Comparison of ENCODE assay signal across 9 cellular contexts in genomic region chr16:30903596-30903995, GRCh38. TPM values are rescaled to one million over a fixed set of nuclear protein-coding genes. Genes with fewer than 3 reads are reported as not detected.
A peak's percentile ranks its signal among the peaks of the same experiment; 100 is the strongest.
DNase-seq lines count a peak whose midpoint lies in the region; ATAC-seq, FAIRE-seq and TF ChIP-seq lines count a peak whose summit lies in the region.
"Had no signal": no experiment of that assay in that cellular context is flagged by ENCODE, and none has a peak within 500 bp of the region (broad histone marks: within the 10 kb centered on the region; RNA-seq: fewer than 3 reads in every experiment).

No MANE protein-coding gene starts in this region.

- in situ Hi-C loops in HepG2 (cut with HindIII; ENCODE audit: extremely low pct_ligation_motif_present, low pct_unique_long_range_greater_than_20kb) = no loop called here

- H3K4me3 ChIP-seq in A549 (no peak overlapping the region), HepG2 (replicated peaks in 1 of 3; ENCODE audit: insufficient read depth in 1 of 3, low read depth in 2 of 3, low read length in 3 of 3) (no peak overlapping the region), PC-9 (no peak overlapping the region)

- no TSS peak for BruUV-seq in HepG2 (replicated peaks; lab: Mats Ljungman, UMichigan)
- BruUV-seq in PC-9 (replicated peaks; lab: Mats Ljungman, UMichigan) = no TSS peak

- no peaks in the 10 kb centered on the region for H3K36me3 ChIP-seq in KOPT-K1 (ENCODE audit: insufficient read depth, low read length)
- no peaks in the 10 kb centered on the region for H3K36me3 ChIP-seq in HepG2 (replicated peaks in 1 of 2; ENCODE audit: control insufficient read depth in 1 of 2, insufficient read depth in 2 of 2, low read length in 2 of 2)
- no peaks in the 10 kb centered on the region for H3K36me3 ChIP-seq in PC-9 (ENCODE audit: low read depth)

- no peak for TF ChIP-seq EP300 in A549 (IDR thresholded peaks at IDR 0.05)
- TF ChIP-seq EP300 in HepG2 (IDR thresholded peaks at IDR 0.05; ENCODE audit: low read depth in 2 of 2, low read length in 2 of 2) = no peak
- no peak for TF ChIP-seq EP300 in HepG2 (CRISPR knock-in tag; IDR thresholded peaks at IDR 0.05; ENCODE audit: borderline replicate concordance)

- H3K9me2 ChIP-seq in PC-9 (ENCODE audit: insufficient read depth) = no peaks in the 10 kb centered on the region

- ATAC-seq in A549 (no peak; a peak in 1 of 6 replicates), HepG2 (no peak), GM18517 (IDR thresholded peaks at IDR 0.05; ENCODE audit: unreplicated experiment) (no peak), HG03457 (IDR thresholded peaks at IDR 0.05; ENCODE audit: unreplicated experiment) (no peak)

- DNase-seq in A549 (ENCODE audit: low read depth in 1 of 2, low spot score in 1 of 2) = peak in 1 of 2 experiments; percentile 35
- peak; percentile 38 for DNase-seq in HepG2 (ENCODE audit: low spot score)
- DNase-seq in PC-9 = no peak
- DNase-seq in NCI-H1048 (lab: John Stamatoyannopoulos, UW) = no peak

- FAIRE-seq in A549 (lab: Jason Lieb, UNC) (no peak), HepG2 (lab: Jason Lieb, UNC) (no peak)
- FAIRE-seq: islet of Langerhans had no signal

- H3K27me3 ChIP-seq in HepG2 (ENCODE audit: control insufficient read depth in 1 of 2, insufficient read depth in 2 of 2, low read length in 2 of 2) (no peaks in the 10 kb centered on the region), PC-9 (ENCODE audit: insufficient read depth, low read depth) (no peaks in the 10 kb centered on the region)

- H3K27ac ChIP-seq in A549 = peak overlapping the region in 1 of 2 experiments; percentile 95; a peak in 3 of 6 replicates
- H3K27ac ChIP-seq in KOPT-K1 (ENCODE audit: low read depth, low read length, poor library complexity, severe bottlenecking) = peak overlapping the region; percentile 87
- peak overlapping the region; percentile 4 for H3K27ac ChIP-seq in adipose tissue (ENCODE audit: low read depth, low read length)
- H3K27ac ChIP-seq in HepG2 (ENCODE audit: extremely low read length, insufficient read depth, low read length) = no peak overlapping the region
- no peak overlapping the region for H3K27ac ChIP-seq in PC-9

- peak overlapping the region; percentile 51 for H2AFZ ChIP-seq in HepG2 (ENCODE audit: low read length)
- no peak overlapping the region for H2AFZ ChIP-seq in PC-9

- H3F3A ChIP-seq in PC-9 (ENCODE audit: insufficient read depth, low read depth) = peaks cover 39% of the 10 kb centered on the region; the same call in 1 of the 2 replicates

- no peak for TF ChIP-seq CTCF in A549 (IDR thresholded peaks at IDR 0.05)
- peak; percentile 2; the same call in 1 of the 2 replicates for TF ChIP-seq CTCF in HepG2 (CRISPR knock-in tag; IDR thresholded peaks at IDR 0.05)
- no peak for TF ChIP-seq CTCF in PC-9 (conservative IDR thresholded peaks at IDR 0.05)

- WGBS in A549 (ENCODE audit: missing lambda C conversion rate) = 91% methylated on average over 4 of the region's 4 CpGs
- 23 to 76% (median 28%) methylated on average over 4 of the region's 4 CpGs for WGBS in adipose tissue, 3 donors
- 93% methylated on average over 4 of the region's 4 CpGs for WGBS in HepG2 (ENCODE audit: low lambda C conversion rate)

- POLR2A ChIA-PET in A549 (lab: Yijun Ruan, JAX) = no interaction called here
- POLR2A ChIA-PET in HepG2 (lab: Yijun Ruan, JAX) = interaction anchor here (1.0 to 3.6 kb wide), 2 partner anchors 14 to 58 kb away, joined by 3 to 29 read pairs; no protein-coding TSS in a partner anchor
- POLR2A ChIA-PET in PC-9 (lab: Charles Lee; ENCODE audit: unreplicated experiment) = no interaction called here

- H3K9me3 ChIP-seq in A549 (no peaks in the 10 kb centered on the region), KOPT-K1 (ENCODE audit: insufficient read depth, low read length, poor library complexity, severe bottlenecking) (no peaks in the 10 kb centered on the region), HepG2 (ENCODE audit: low read length) (no peaks in the 10 kb centered on the region), PC-9 (ENCODE audit: insufficient read depth, low read depth) (no peaks in the 10 kb centered on the region)

- H4K20me1 ChIP-seq in HepG2 (ENCODE audit: insufficient read depth, low read length) = no peaks in the 10 kb centered on the region
- no peaks in the 10 kb centered on the region for H4K20me1 ChIP-seq in PC-9 (ENCODE audit: insufficient read depth)

- TF ChIP-seq RAD21 in A549 (conservative IDR thresholded peaks at IDR 0.05 in 1 of 2, IDR thresholded peaks at IDR 0.05 in 1 of 2) = no peak
- TF ChIP-seq RAD21 in HepG2 (CRISPR knock-in tag; IDR thresholded peaks at IDR 0.05) = no peak

- CTCF ChIA-PET in A549 (lab: Yijun Ruan, JAX) = interaction anchor here (1.1 to 3.8 kb wide), 6 partner anchors 10 to 100 kb away, joined by 3 to 26 read pairs (median 11); no protein-coding TSS in a partner anchor
- CTCF ChIA-PET in HepG2 (lab: Yijun Ruan, JAX; ENCODE audit: low intra/inter-chr PET ratio, low total read pairs) = no interaction called here
- CTCF ChIA-PET in PC-9 (lab: Charles Lee) = no interaction called here

- H3K4me2 ChIP-seq in A549 (no peak overlapping the region), HepG2 (ENCODE audit: low read depth, low read length) (no peak overlapping the region), PC-9 (no peak overlapping the region)

- no peak for TF ChIP-seq POLR2A in A549 (IDR thresholded peaks at IDR 0.05; ENCODE audit: low read length)
- TF ChIP-seq POLR2A in HepG2 (IDR thresholded peaks at IDR 0.05; ENCODE audit: insufficient read depth in 1 of 2, low read depth in 2 of 2, low read length in 2 of 2) = no peak

- H3K9ac ChIP-seq in HepG2 (ENCODE audit: insufficient read depth, low read depth, low read length) = no peak overlapping the region

- H3K4me1 ChIP-seq in A549 = no peaks in the 10 kb centered on the region
- H3K4me1 ChIP-seq in HepG2 (ENCODE audit: insufficient read depth, low read length) = peaks cover 65% of the 10 kb centered on the region
- H3K4me1 ChIP-seq in PC-9 (replicated peaks; ENCODE audit: insufficient read depth) = 0 out of 2 replicates have a peak, but pooled peaks cover 12% of the 10 kb centered on the region

- intact Hi-C loops in HepG2 (cut with micrococcal nuclease; ENCODE audit: unreplicated experiment) (loop anchor here (2.0 kb wide), 1 partner anchor 59 kb away; no protein-coding TSS in a partner anchor), PC-9 (cut with micrococcal nuclease; ENCODE audit: unreplicated experiment) (loop anchor here (2.0 kb wide), 1 partner anchor 17 kb away; no protein-coding TSS in a partner anchor)

- no peaks in the 10 kb centered on the region for H3K79me2 ChIP-seq in HepG2 (ENCODE audit: insufficient read depth, low read length)
- no peaks in the 10 kb centered on the region for H3K79me2 ChIP-seq in PC-9 (ENCODE audit: low read depth)

RNA-seq across cellular contexts. Expression of gene CTF1, which starts 7.2 kb away (rescaled TPM):
- polyA plus RNA-seq in A549 (2011; rRNA removed) (0.13 and 0.44 TPM in 2 replicates), A549 (2017; fragmentation: RNase III; extraction: RNeasy Plus Mini Kit Qiagen cat#74134 plus additional on column Dnase treatment) (0.16 to 0.30 TPM (median 0.23 TPM) in 3 replicates), adipose tissue (1 to 10 TPM; 1.9 to 9.2 (median 5.8) TPM), HepG2 (2011; rRNA removed) (1.8 and 2.6 TPM in 2 replicates)
- 0.34 and 0.52 TPM in 2 replicates for polyA plus RNA-seq in A549 (2012; cell fraction: cytosol; rRNA removed)
- 0.23 and 0.54 TPM in 2 replicates for polyA plus RNA-seq in A549 (2012; cell fraction: nucleus; rRNA removed)
- polyA minus RNA-seq in A549 (2011; rRNA and poly(A)+ RNA removed) = 0.17 and 0.63 TPM in 2 replicates
- total RNA-seq in HepG2 (2016; rRNA removed; fragmentation: Illumina TruSeq; extraction: Trizol) (0.11 and 0.13 TPM in 2 replicates), PC-9 (2021) (11.6 and 17.0 TPM in 2 replicates)
- 0.18 and 0.20 TPM in 2 replicates for total RNA-seq in HepG2 (2016; cell fraction: cytosol; rRNA removed; fragmentation: Illumina TruSeq; extraction: Trizol; ENCODE audit: low read depth)
- 0.19 TPM in 1 of 2 replicates, not detected in the other for total RNA-seq in HepG2 (2016; cell fraction: insoluble cytoplasmic fraction; rRNA removed; fragmentation: Illumina TruSeq; extraction: Trizol)
- 0.19 and 0.31 TPM in 2 replicates for total RNA-seq in HepG2 (2016; cell fraction: membrane; rRNA removed; fragmentation: Illumina TruSeq; extraction: Trizol)
- total RNA-seq in HepG2 (2016; cell fraction: nucleus; rRNA removed; fragmentation: Illumina TruSeq; extraction: Trizol) = not detected in 2 replicates
- 1.5 and 1.6 TPM in 2 replicates for polyA plus RNA-seq in HepG2 (2011; cell fraction: cytosol; rRNA removed)
- polyA plus RNA-seq in HepG2 (2011; cell fraction: nucleus; rRNA removed) = 1.7 and 2.3 TPM in 2 replicates
- polyA plus RNA-seq in HepG2 (2012) = 0.57 and 0.99 TPM in 2 replicates
- polyA plus RNA-seq in HepG2 (2016; cell fraction: cytosol; fragmentation: Illumina TruSeq; extraction: Trizol; ENCODE audit: low read depth) = 0.20 and 0.23 TPM in 2 replicates
- polyA plus RNA-seq in HepG2 (2016; cell fraction: insoluble cytoplasmic fraction; fragmentation: Illumina TruSeq; extraction: Trizol; ENCODE audit: low read depth) = 0.44 and 0.81 TPM in 2 replicates
- 0.44 and 0.47 TPM in 2 replicates for polyA plus RNA-seq in HepG2 (2016; cell fraction: membrane; fragmentation: Illumina TruSeq; extraction: Trizol; ENCODE audit: low read depth)
- 0.28 and 0.49 TPM in 2 replicates for polyA plus RNA-seq in HepG2 (2016; cell fraction: nucleus; fragmentation: Illumina TruSeq; extraction: Trizol; ENCODE audit: insufficient read depth, low read depth)
- 0.94 and 3.5 TPM in 2 replicates for polyA minus RNA-seq in HepG2 (2011; rRNA and poly(A)+ RNA removed; ENCODE audit: low replicate concordance)
- 0.49 and 0.97 TPM in 2 replicates for polyA minus RNA-seq in HepG2 (2011; cell fraction: cytosol; rRNA and poly(A)+ RNA removed)
- 0.25 and 0.77 TPM in 2 replicates for polyA minus RNA-seq in HepG2 (2011; cell fraction: nucleus; rRNA and poly(A)+ RNA removed)

RNA-seq across cellular contexts. Expression of gene BCL7C, which starts 9.7 kb away (rescaled TPM):
- polyA plus RNA-seq in A549 (2011; rRNA removed) (9.5 and 10.8 TPM in 2 replicates), A549 (2017; fragmentation: RNase III; extraction: RNeasy Plus Mini Kit Qiagen cat#74134 plus additional on column Dnase treatment) (12.9 to 13.9 TPM (median 13.6 TPM) in 3 replicates), adipose tissue (10 to 100 TPM; 11.8 to 52.1 (median 22.0) TPM), HepG2 (2011; rRNA removed) (17.3 and 17.7 TPM in 2 replicates)
- 23.9 and 29.3 TPM in 2 replicates for polyA plus RNA-seq in A549 (2012; cell fraction: cytosol; rRNA removed)
- polyA plus RNA-seq in A549 (2012; cell fraction: nucleus; rRNA removed) = 13.5 and 14.3 TPM in 2 replicates
- polyA minus RNA-seq in A549 (2011; rRNA and poly(A)+ RNA removed) = 2.3 and 3.6 TPM in 2 replicates
- total RNA-seq in HepG2 (2016; rRNA removed; fragmentation: Illumina TruSeq; extraction: Trizol) (20.6 and 33.8 TPM in 2 replicates), PC-9 (2021) (59.3 and 66.9 TPM in 2 replicates)
- total RNA-seq in HepG2 (2016; cell fraction: cytosol; rRNA removed; fragmentation: Illumina TruSeq; extraction: Trizol; ENCODE audit: low read depth) = 194 and 197 TPM in 2 replicates
- total RNA-seq in HepG2 (2016; cell fraction: insoluble cytoplasmic fraction; rRNA removed; fragmentation: Illumina TruSeq; extraction: Trizol) = 22.9 and 35.1 TPM in 2 replicates
- 119 and 127 TPM in 2 replicates for total RNA-seq in HepG2 (2016; cell fraction: membrane; rRNA removed; fragmentation: Illumina TruSeq; extraction: Trizol)
- 13.0 and 13.8 TPM in 2 replicates for total RNA-seq in HepG2 (2016; cell fraction: nucleus; rRNA removed; fragmentation: Illumina TruSeq; extraction: Trizol)
- polyA plus RNA-seq in HepG2 (2011; cell fraction: cytosol; rRNA removed) = 16.6 and 23.0 TPM in 2 replicates
- polyA plus RNA-seq in HepG2 (2011; cell fraction: nucleus; rRNA removed) = 6.8 and 7.6 TPM in 2 replicates
- 9.5 and 11.7 TPM in 2 replicates for polyA plus RNA-seq in HepG2 (2012)
- polyA plus RNA-seq in HepG2 (2016; cell fraction: cytosol; fragmentation: Illumina TruSeq; extraction: Trizol; ENCODE audit: low read depth) = 217 TPM in 2 replicates
- 24.4 and 25.8 TPM in 2 replicates for polyA plus RNA-seq in HepG2 (2016; cell fraction: insoluble cytoplasmic fraction; fragmentation: Illumina TruSeq; extraction: Trizol; ENCODE audit: low read depth)
- 119 and 124 TPM in 2 replicates for polyA plus RNA-seq in HepG2 (2016; cell fraction: membrane; fragmentation: Illumina TruSeq; extraction: Trizol; ENCODE audit: low read depth)
- polyA plus RNA-seq in HepG2 (2016; cell fraction: nucleus; fragmentation: Illumina TruSeq; extraction: Trizol; ENCODE audit: insufficient read depth, low read depth) = 23.8 and 25.6 TPM in 2 replicates
- 4.2 and 4.3 TPM in 2 replicates for polyA minus RNA-seq in HepG2 (2011; rRNA and poly(A)+ RNA removed; ENCODE audit: low replicate concordance)
- polyA minus RNA-seq in HepG2 (2011; cell fraction: cytosol; rRNA and poly(A)+ RNA removed) = 5.2 and 7.2 TPM in 2 replicates
- polyA minus RNA-seq in HepG2 (2011; cell fraction: nucleus; rRNA and poly(A)+ RNA removed) = 3.6 and 3.9 TPM in 2 replicates

RNA-seq across cellular contexts. Expression of gene FBXL19, which starts 19.8 kb away (rescaled TPM):
- polyA plus RNA-seq in A549 (2011; rRNA removed) (5.6 and 7.0 TPM in 2 replicates), A549 (2017; fragmentation: RNase III; extraction: RNeasy Plus Mini Kit Qiagen cat#74134 plus additional on column Dnase treatment) (15.5 to 21.5 TPM (median 18.3 TPM) in 3 replicates), adipose tissue (1 to 10 TPM; 3.6 to 9.1 (median 5.3) TPM), HepG2 (2011; rRNA removed) (6.0 and 10.1 TPM in 2 replicates)
- 11.4 and 17.1 TPM in 2 replicates for polyA plus RNA-seq in A549 (2012; cell fraction: cytosol; rRNA removed)
- 29.7 and 38.9 TPM in 2 replicates for polyA plus RNA-seq in A549 (2012; cell fraction: nucleus; rRNA removed)
- 6.8 and 9.4 TPM in 2 replicates for polyA minus RNA-seq in A549 (2011; rRNA and poly(A)+ RNA removed)
- total RNA-seq in HepG2 (2016; rRNA removed; fragmentation: Illumina TruSeq; extraction: Trizol) (7.4 and 13.7 TPM in 2 replicates), PC-9 (2021) (70.8 and 72.7 TPM in 2 replicates)
- total RNA-seq in HepG2 (2016; cell fraction: cytosol; rRNA removed; fragmentation: Illumina TruSeq; extraction: Trizol; ENCODE audit: low read depth) = 0.88 and 1.0 TPM in 2 replicates
- total RNA-seq in HepG2 (2016; cell fraction: insoluble cytoplasmic fraction; rRNA removed; fragmentation: Illumina TruSeq; extraction: Trizol) = 7.5 and 14.8 TPM in 2 replicates
- 3.5 and 3.7 TPM in 2 replicates for total RNA-seq in HepG2 (2016; cell fraction: membrane; rRNA removed; fragmentation: Illumina TruSeq; extraction: Trizol)
- total RNA-seq in HepG2 (2016; cell fraction: nucleus; rRNA removed; fragmentation: Illumina TruSeq; extraction: Trizol) = 7.2 and 8.5 TPM in 2 replicates
- polyA plus RNA-seq in HepG2 (2011; cell fraction: cytosol; rRNA removed) = 4.8 and 8.3 TPM in 2 replicates
- polyA plus RNA-seq in HepG2 (2011; cell fraction: nucleus; rRNA removed) = 32.6 and 42.1 TPM in 2 replicates
- polyA plus RNA-seq in HepG2 (2012) = 6.0 and 7.5 TPM in 2 replicates
- 0.59 and 0.62 TPM in 2 replicates for polyA plus RNA-seq in HepG2 (2016; cell fraction: cytosol; fragmentation: Illumina TruSeq; extraction: Trizol; ENCODE audit: low read depth)
- 8.3 and 8.7 TPM in 2 replicates for polyA plus RNA-seq in HepG2 (2016; cell fraction: insoluble cytoplasmic fraction; fragmentation: Illumina TruSeq; extraction: Trizol; ENCODE audit: low read depth)
- polyA plus RNA-seq in HepG2 (2016; cell fraction: membrane; fragmentation: Illumina TruSeq; extraction: Trizol; ENCODE audit: low read depth) = 2.0 and 2.5 TPM in 2 replicates
- 18.4 and 19.3 TPM in 2 replicates for polyA plus RNA-seq in HepG2 (2016; cell fraction: nucleus; fragmentation: Illumina TruSeq; extraction: Trizol; ENCODE audit: insufficient read depth, low read depth)
- polyA minus RNA-seq in HepG2 (2011; rRNA and poly(A)+ RNA removed; ENCODE audit: low replicate concordance) = 9.2 and 19.5 TPM in 2 replicates
- polyA minus RNA-seq in HepG2 (2011; cell fraction: cytosol; rRNA and poly(A)+ RNA removed) = 8.9 and 9.6 TPM in 2 replicates
- polyA minus RNA-seq in HepG2 (2011; cell fraction: nucleus; rRNA and poly(A)+ RNA removed) = 6.3 and 7.0 TPM in 2 replicates

RNA-seq across cellular contexts. Expression of gene ORAI3, which starts 45.3 kb away (rescaled TPM):
- polyA plus RNA-seq in A549 (2011; rRNA removed) = 14.1 and 17.3 TPM in 2 replicates
- polyA plus RNA-seq in A549 (2012; cell fraction: cytosol; rRNA removed) = 5.9 and 10.3 TPM in 2 replicates
- 10.8 and 11.6 TPM in 2 replicates for polyA plus RNA-seq in A549 (2012; cell fraction: nucleus; rRNA removed)
- polyA plus RNA-seq in A549 (2017; fragmentation: RNase III; extraction: RNeasy Plus Mini Kit Qiagen cat#74134 plus additional on column Dnase treatment) = 7.1 to 11.8 TPM (median 10.5 TPM) in 3 replicates
- polyA minus RNA-seq in A549 (2011; rRNA and poly(A)+ RNA removed) = 11.0 and 13.8 TPM in 2 replicates
- polyA plus RNA-seq in adipose tissue = 10 to 100 TPM; 11.3 to 16.3 (median 14.6) TPM
- total RNA-seq in HepG2 (2016; rRNA removed; fragmentation: Illumina TruSeq; extraction: Trizol) = 6.3 and 11.4 TPM in 2 replicates
- 3.1 and 3.3 TPM in 2 replicates for total RNA-seq in HepG2 (2016; cell fraction: cytosol; rRNA removed; fragmentation: Illumina TruSeq; extraction: Trizol; ENCODE audit: low read depth)
- 6.8 and 11.0 TPM in 2 replicates for total RNA-seq in HepG2 (2016; cell fraction: insoluble cytoplasmic fraction; rRNA removed; fragmentation: Illumina TruSeq; extraction: Trizol)
- total RNA-seq in HepG2 (2016; cell fraction: membrane; rRNA removed; fragmentation: Illumina TruSeq; extraction: Trizol) = 6.6 and 6.9 TPM in 2 replicates
- 9.5 and 9.8 TPM in 2 replicates for total RNA-seq in HepG2 (2016; cell fraction: nucleus; rRNA removed; fragmentation: Illumina TruSeq; extraction: Trizol)
- 32.0 and 41.3 TPM in 2 replicates for polyA plus RNA-seq in HepG2 (2011; rRNA removed)
- polyA plus RNA-seq in HepG2 (2011; cell fraction: cytosol; rRNA removed) = 40.6 and 43.1 TPM in 2 replicates
- polyA plus RNA-seq in HepG2 (2011; cell fraction: nucleus; rRNA removed) = 24.2 and 26.2 TPM in 2 replicates
- 8.4 and 8.8 TPM in 2 replicates for polyA plus RNA-seq in HepG2 (2012)
- polyA plus RNA-seq in HepG2 (2016; cell fraction: cytosol; fragmentation: Illumina TruSeq; extraction: Trizol; ENCODE audit: low read depth) = 2.0 and 3.1 TPM in 2 replicates
- polyA plus RNA-seq in HepG2 (2016; cell fraction: insoluble cytoplasmic fraction; fragmentation: Illumina TruSeq; extraction: Trizol; ENCODE audit: low read depth) = 6.2 and 7.6 TPM in 2 replicates
- polyA plus RNA-seq in HepG2 (2016; cell fraction: membrane; fragmentation: Illumina TruSeq; extraction: Trizol; ENCODE audit: low read depth) = 4.8 and 5.1 TPM in 2 replicates
- 14.8 and 15.7 TPM in 2 replicates for polyA plus RNA-seq in HepG2 (2016; cell fraction: nucleus; fragmentation: Illumina TruSeq; extraction: Trizol; ENCODE audit: insufficient read depth, low read depth)
- polyA minus RNA-seq in HepG2 (2011; rRNA and poly(A)+ RNA removed; ENCODE audit: low replicate concordance) = 9.3 and 112 TPM in 2 replicates
- polyA minus RNA-seq in HepG2 (2011; cell fraction: cytosol; rRNA and poly(A)+ RNA removed) = 19.9 and 21.3 TPM in 2 replicates
- polyA minus RNA-seq in HepG2 (2011; cell fraction: nucleus; rRNA and poly(A)+ RNA removed) = 9.7 and 16.2 TPM in 2 replicates
- total RNA-seq in PC-9 (2021) = 40.7 and 43.5 TPM in 2 replicates

RNA-seq across cellular contexts. Expression of gene SETD1A, which starts 54.0 kb away (rescaled TPM):
- polyA plus RNA-seq in A549 (2011; rRNA removed) (2.0 and 3.8 TPM in 2 replicates), A549 (2017; fragmentation: RNase III; extraction: RNeasy Plus Mini Kit Qiagen cat#74134 plus additional on column Dnase treatment) (15.7 to 22.6 TPM (median 21.2 TPM) in 3 replicates), adipose tissue (10 to 100 TPM in 2 of 3 donors, 1 to 10 TPM in 1; 5.1 to 13.0 (median 10.8) TPM), HepG2 (2011; rRNA removed) (3.2 and 3.8 TPM in 2 replicates)
- 8.7 and 11.2 TPM in 2 replicates for polyA plus RNA-seq in A549 (2012; cell fraction: cytosol; rRNA removed)
- 30.5 and 31.9 TPM in 2 replicates for polyA plus RNA-seq in A549 (2012; cell fraction: nucleus; rRNA removed)
- 3.9 and 7.0 TPM in 2 replicates for polyA minus RNA-seq in A549 (2011; rRNA and poly(A)+ RNA removed)
- total RNA-seq in HepG2 (2016; rRNA removed; fragmentation: Illumina TruSeq; extraction: Trizol) (3.6 and 5.6 TPM in 2 replicates), PC-9 (2021) (29.6 and 33.2 TPM in 2 replicates)
- 7.1 and 10.5 TPM in 2 replicates for total RNA-seq in HepG2 (2016; cell fraction: cytosol; rRNA removed; fragmentation: Illumina TruSeq; extraction: Trizol; ENCODE audit: low read depth)
- 3.1 and 5.4 TPM in 2 replicates for total RNA-seq in HepG2 (2016; cell fraction: insoluble cytoplasmic fraction; rRNA removed; fragmentation: Illumina TruSeq; extraction: Trizol)
- total RNA-seq in HepG2 (2016; cell fraction: membrane; rRNA removed; fragmentation: Illumina TruSeq; extraction: Trizol) = 4.3 and 6.1 TPM in 2 replicates
- total RNA-seq in HepG2 (2016; cell fraction: nucleus; rRNA removed; fragmentation: Illumina TruSeq; extraction: Trizol) = 6.3 and 8.6 TPM in 2 replicates
- polyA plus RNA-seq in HepG2 (2011; cell fraction: cytosol; rRNA removed) = 1.6 and 2.0 TPM in 2 replicates
- 23.9 and 35.1 TPM in 2 replicates for polyA plus RNA-seq in HepG2 (2011; cell fraction: nucleus; rRNA removed)
- polyA plus RNA-seq in HepG2 (2012) = 15.4 and 28.2 TPM in 2 replicates
- 0.57 and 1.4 TPM in 2 replicates for polyA plus RNA-seq in HepG2 (2016; cell fraction: cytosol; fragmentation: Illumina TruSeq; extraction: Trizol; ENCODE audit: low read depth)
- polyA plus RNA-seq in HepG2 (2016; cell fraction: insoluble cytoplasmic fraction; fragmentation: Illumina TruSeq; extraction: Trizol; ENCODE audit: low read depth) = 10.9 and 15.4 TPM in 2 replicates
- 2.9 and 3.9 TPM in 2 replicates for polyA plus RNA-seq in HepG2 (2016; cell fraction: membrane; fragmentation: Illumina TruSeq; extraction: Trizol; ENCODE audit: low read depth)
- polyA plus RNA-seq in HepG2 (2016; cell fraction: nucleus; fragmentation: Illumina TruSeq; extraction: Trizol; ENCODE audit: insufficient read depth, low read depth) = 43.7 and 55.5 TPM in 2 replicates
- polyA minus RNA-seq in HepG2 (2011; rRNA and poly(A)+ RNA removed; ENCODE audit: low replicate concordance) = 5.5 and 8.7 TPM in 2 replicates
- polyA minus RNA-seq in HepG2 (2011; cell fraction: cytosol; rRNA and poly(A)+ RNA removed) = 2.8 and 3.1 TPM in 2 replicates
- 7.0 and 11.2 TPM in 2 replicates for polyA minus RNA-seq in HepG2 (2011; cell fraction: nucleus; rRNA and poly(A)+ RNA removed)

Comparison
In these comparisons a context has a peak if more than half of its experiments do, and no peak if none do; other contexts are left out.
1. H3K27ac ChIP-seq: peak in KOPT-K1 (single experiment) and adipose tissue (single experiment); none in HepG2 (single experiment) and PC-9 (single experiment).
2. Of the 38 proteins assayed by ChIP-seq in both HepG2 and A549: peak only in HepG2: CTCF; only in A549: BCL3; in both: none; in neither: 36.